ENCODE assay signal across 1 cellular context in the genomic region with DNA sequence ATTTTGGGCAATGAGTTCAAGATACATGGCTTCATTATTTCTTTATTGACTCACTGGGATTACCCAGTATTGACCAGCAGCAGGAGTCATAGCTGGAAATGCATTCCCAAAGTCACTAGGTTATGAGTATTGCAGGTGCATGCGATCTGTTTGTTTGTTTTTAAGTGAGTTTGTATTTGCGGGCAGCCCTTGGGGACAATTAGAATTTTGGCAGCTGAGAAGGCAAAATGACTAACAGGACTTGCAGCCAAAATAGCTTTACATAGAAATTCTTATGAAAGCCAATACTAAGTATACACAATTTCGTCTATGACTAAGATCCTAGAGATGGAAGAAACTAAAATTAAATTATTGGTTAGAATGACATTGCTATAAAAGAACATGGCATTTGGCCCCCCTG.
TF ChIP-seq lines count a peak whose summit lies in the region.

No MANE protein-coding gene starts in this region.

TF ChIP-seq in SK-N-SH treated with all-trans-retinoic acid at 6 μM for 48 hours, 23 proteins besides CTCF, POLR2A, EP300 and RAD21 (continued from another document):
- TF ChIP-seq CSRNP3 (CRISPR knock-in tag; IDR thresholded peaks at IDR 0.05) = no peak
